In genomic region chr6:36772401-36772800, GRCh38 we compare ENCODE assay signal across 18 cellular contexts.
A peak's percentile ranks its signal among the peaks of the same experiment; 100 is the strongest.
DNase-seq lines count a peak whose midpoint lies in the region; ATAC-seq and TF ChIP-seq lines count a peak whose summit lies in the region.
"Had no signal": no experiment of that assay in that cellular context is flagged by ENCODE, and none has a peak within 500 bp of the region (broad histone marks: within the 10 kb centered on the region; RNA-seq: fewer than 3 reads in every experiment).

No MANE protein-coding gene starts in this region.

- ATAC-seq in DND-41 (ENCODE audit: insufficient read depth, low read depth) (peak; percentile 63), HG03439 (IDR thresholded peaks at IDR 0.05; ENCODE audit: unreplicated experiment) (no peak), GM19467 (IDR thresholded peaks at IDR 0.05; ENCODE audit: unreplicated experiment) (no peak)
- ATAC-seq in activated T-helper 17 cell treated with anti-CD3 and anti-CD28 coated beads, Interleukin-2, amount 50 U/mL, for 72 hours (replicated peaks): no peak
- ATAC-seq: A549; activated CD8-positive, alpha-beta memory T cell treated with anti-CD3 and anti-CD28 coated beads, Interleukin-2, amount 10 ng/mL, durations not matched to agents 7 days and 5 days; stimulated activated naive CD8-positive, alpha-beta T cell treated with anti-CD3 and anti-CD28 coated beads, Interleukin-15, Interleukin-2, amounts not matched to agents 100 U/mL and 50 U/mL, for 24 hours had no signal

- H3K4me1 Mint-ChIP-seq in activated CD4-positive, alpha-beta T cell treated with anti-CD3 and anti-CD28 coated beads, Interleukin-2, amount 10 ng/mL, durations not matched to agents 7 days and 5 days: peaks cover 49% of the 10 kb centered on the region
- peaks cover 29% of the 10 kb centered on the region for H3K4me1 Mint-ChIP-seq in activated T-helper 17 cell treated with anti-CD3 and anti-CD28 coated beads, Interleukin-2, amount 50 U/mL, for 72 hours
- H3K4me1 Mint-ChIP-seq in neural progenitor cell: peaks cover 57% of the 10 kb centered on the region

- no peak overlapping the region for H3K4me3 Mint-ChIP-seq in activated CD4-positive, alpha-beta T cell treated with anti-CD3 and anti-CD28 coated beads, Interleukin-2, amount 10 ng/mL, durations not matched to agents 7 days and 5 days
- H3K4me3 Mint-ChIP-seq in activated T-helper 17 cell treated with anti-CD3 and anti-CD28 coated beads, Interleukin-2, amount 50 U/mL, for 72 hours: no peak overlapping the region
- no peak overlapping the region for H3K4me3 Mint-ChIP-seq in neural progenitor cell
- H3K4me3 Mint-ChIP-seq: activated CD8-positive, alpha-beta memory T cell treated with anti-CD3 and anti-CD28 coated beads, Interleukin-2, amount 10 ng/mL, durations not matched to agents 7 days and 5 days; B cell; dendritic cell treated with granulocyte-macrophage colony-stimulating factor and Interleukin-4, amounts not matched to agents 40 ng/mL and 50 ng/mL, for 4 days had no signal

- H3K4me2 ChIP-seq in DND-41 (ENCODE audit: insufficient read depth, low read length) (peak overlapping the region; percentile 54), neural progenitor cell (peak overlapping the region; percentile 35)
- H3K4me2 ChIP-seq: A549 had no signal

- peak; percentile 45 for TF ChIP-seq CTCF in DND-41 (IDR thresholded peaks at IDR 0.05; ENCODE audit: borderline replicate concordance, extremely low read depth, low read length, poor library complexity, severe bottlenecking)
- TF ChIP-seq CTCF in neural progenitor cell (IDR thresholded peaks at IDR 0.05): no peak

- no peaks in the 10 kb centered on the region for H3K9me3 ChIP-seq in DND-41 (ENCODE audit: insufficient read depth, low read length, severe bottlenecking)
- no peaks in the 10 kb centered on the region for H3K9me3 ChIP-seq in neural progenitor cell (ENCODE audit: low read depth)
- H3K9me3 ChIP-seq: A549 had no signal

- H4K20me1 ChIP-seq in DND-41 (ENCODE audit: insufficient read depth, low read length): no peaks in the 10 kb centered on the region
- no peaks in the 10 kb centered on the region for H4K20me1 ChIP-seq in neural progenitor cell (ENCODE audit: low read depth)

- POLR2A ChIA-PET in activated CD4-positive, alpha-beta T cell treated with anti-CD3 and anti-CD28 coated beads, Interleukin-2, amount 10 ng/mL, durations not matched to agents 7 days and 5 days (lab: Charles Lee): no interaction called here

- H3K27ac ChIP-seq in DND-41 (ENCODE audit: low read length) (peak overlapping the region; percentile 92), neural progenitor cell (no peak overlapping the region)
- H3K27ac ChIP-seq: A549, GM23248 had no signal

- no peaks in the 10 kb centered on the region for H3K36me3 ChIP-seq in DND-41 (ENCODE audit: insufficient read depth, low read length)
- no peaks in the 10 kb centered on the region for H3K36me3 ChIP-seq in neural progenitor cell

- H3K79me2 ChIP-seq in DND-41 (ENCODE audit: insufficient read depth, low read length): no peaks in the 10 kb centered on the region
- no peaks in the 10 kb centered on the region for H3K79me2 ChIP-seq in neural progenitor cell (ENCODE audit: low read depth)

- no peak for DNase-seq in activated CD4-positive, alpha-beta T cell treated with anti-CD3 and anti-CD28 coated beads, Interleukin-2, amount 10 ng/mL, durations not matched to agents 7 days and 5 days
- no peak for DNase-seq in activated CD4-positive, alpha-beta T cell treated with anti-CD3 and anti-CD28 coated beads, Interleukin-2, amount 50 U/mL, for 4 hours
- peak; percentile 93 for DNase-seq in DND-41
- no peak for DNase-seq in neural progenitor cell (ENCODE audit: low spot score)
- no peak for DNase-seq in pons (ENCODE audit: low spot score)
- DNase-seq: activated CD8-positive, alpha-beta memory T cell treated with anti-CD3 and anti-CD28 coated beads, Interleukin-2, amount 10 ng/mL, durations not matched to agents 7 days and 5 days; GM23248; NCI-H2081 treated with DMSO at 0.1 percent for 48 hours; stimulated activated CD4-positive, alpha-beta T cell treated with anti-CD3 and anti-CD28 coated beads, Interleukin-4, amount 100 ng/mL, for 24 hours; stimulated activated naive CD8-positive, alpha-beta T cell treated with anti-CD3 and anti-CD28 coated beads, Interleukin-15, Interleukin-2, amounts not matched to agents 100 U/mL and 50 U/mL, for 24 hours; T1000 had no signal

- H3K36me3 Mint-ChIP-seq in activated CD4-positive, alpha-beta T cell treated with anti-CD3 and anti-CD28 coated beads, Interleukin-2, amount 10 ng/mL, durations not matched to agents 7 days and 5 days (ENCODE audit: low read depth): no peaks in the 10 kb centered on the region
- H3K36me3 Mint-ChIP-seq in activated T-helper 17 cell treated with anti-CD3 and anti-CD28 coated beads, Interleukin-2, amount 50 U/mL, for 72 hours (ENCODE audit: low read depth): no peaks in the 10 kb centered on the region
- H3K36me3 Mint-ChIP-seq in neural progenitor cell: no peaks in the 10 kb centered on the region
- H3K36me3 Mint-ChIP-seq: activated CD8-positive, alpha-beta memory T cell treated with anti-CD3 and anti-CD28 coated beads, Interleukin-2, amount 10 ng/mL, durations not matched to agents 7 days and 5 days had no signal

- H3K9ac ChIP-seq in DND-41 (ENCODE audit: low read depth, low read length) (peak overlapping the region; percentile 56), neural progenitor cell (no peak overlapping the region)
- H3K9ac ChIP-seq: GM23248 had no signal

- H3K9me3 Mint-ChIP-seq in activated CD4-positive, alpha-beta T cell treated with anti-CD3 and anti-CD28 coated beads, Interleukin-2, amount 10 ng/mL, durations not matched to agents 7 days and 5 days: no peaks in the 10 kb centered on the region
- H3K9me3 Mint-ChIP-seq in activated T-helper 17 cell treated with anti-CD3 and anti-CD28 coated beads, Interleukin-2, amount 50 U/mL, for 72 hours: no peaks in the 10 kb centered on the region
- H3K9me3 Mint-ChIP-seq in neural progenitor cell: no peaks in the 10 kb centered on the region
- H3K9me3 Mint-ChIP-seq: dendritic cell treated with granulocyte-macrophage colony-stimulating factor and Interleukin-4, amounts not matched to agents 40 ng/mL and 50 ng/mL, for 4 days had no signal

- CTCF ChIA-PET in activated CD4-positive, alpha-beta T cell treated with anti-CD3 and anti-CD28 coated beads, Interleukin-2, amount 10 ng/mL, durations not matched to agents 7 days and 5 days (lab: Charles Lee): interaction anchor here (0.6 to 11.5 kb wide), 7 partner anchors 9 to 235 kb away, joined by 3 to 86 read pairs (median 3); no protein-coding TSS in a partner anchor

- peak overlapping the region; percentile 54 for H3K27ac Mint-ChIP-seq in activated CD4-positive, alpha-beta T cell treated with anti-CD3 and anti-CD28 coated beads, Interleukin-2, amount 10 ng/mL, durations not matched to agents 7 days and 5 days
- H3K27ac Mint-ChIP-seq in activated T-helper 17 cell treated with anti-CD3 and anti-CD28 coated beads, Interleukin-2, amount 50 U/mL, for 72 hours: peak overlapping the region; percentile 80
- H3K27ac Mint-ChIP-seq in neural progenitor cell: peak overlapping the region; percentile 62
- H3K27ac Mint-ChIP-seq: activated CD8-positive, alpha-beta memory T cell treated with anti-CD3 and anti-CD28 coated beads, Interleukin-2, amount 10 ng/mL, durations not matched to agents 7 days and 5 days; B cell; dendritic cell treated with granulocyte-macrophage colony-stimulating factor and Interleukin-4, amounts not matched to agents 40 ng/mL and 50 ng/mL, for 4 days had no signal

- peaks cover under 1% of the 10 kb centered on the region for H3F3A ChIP-seq in neural progenitor cell (ENCODE audit: low read depth)

- H3K4me1 ChIP-seq in DND-41 (ENCODE audit: insufficient read depth, low read length) (peaks cover 93% of the 10 kb centered on the region), neural progenitor cell (peaks cover 22% of the 10 kb centered on the region)
- H3K4me1 ChIP-seq: A549 had no signal

- peaks cover 8% of the 10 kb centered on the region for H3K27me3 Mint-ChIP-seq in activated CD4-positive, alpha-beta T cell treated with anti-CD3 and anti-CD28 coated beads, Interleukin-2, amount 10 ng/mL, durations not matched to agents 7 days and 5 days
- no peaks in the 10 kb centered on the region for H3K27me3 Mint-ChIP-seq in activated T-helper 17 cell treated with anti-CD3 and anti-CD28 coated beads, Interleukin-2, amount 50 U/mL, for 72 hours
- peaks cover 16% of the 10 kb centered on the region for H3K27me3 Mint-ChIP-seq in neural progenitor cell (ENCODE audit: insufficient read depth, low read depth)

- H3K27me3 ChIP-seq in DND-41 (ENCODE audit: insufficient read depth, low read length, poor library complexity): no peaks in the 10 kb centered on the region
- peaks cover 20% of the 10 kb centered on the region for H3K27me3 ChIP-seq in neural progenitor cell

- H2AFZ ChIP-seq in DND-41 (ENCODE audit: low read depth, low read length) (peak overlapping the region; percentile 19), neural progenitor cell (replicated peaks) (peak overlapping the region; percentile 77)
- H2AFZ ChIP-seq: GM23248 had no signal

- peak overlapping the region in 1 of 2 experiments; percentile 26; a peak in 1 of 4 replicates for H3K4me3 ChIP-seq in DND-41 (ENCODE audit: low read depth in 1 of 2, low read length in 2 of 2)
- H3K4me3 ChIP-seq in neural progenitor cell: no peak overlapping the region
- H3K4me3 ChIP-seq: A549, GM23248, lung had no signal
